ENCODE assay signal across 20 cellular contexts in genomic region chr12:94180558-94181296, GRCh38. TPM values are rescaled to one million over a fixed set of nuclear protein-coding genes. Genes with fewer than 3 reads are reported as not detected.
DNase-seq lines count a peak whose midpoint lies in the region; ATAC-seq and TF ChIP-seq lines count a peak whose summit lies in the region.
"Had no signal": no experiment of that assay in that cellular context is flagged by ENCODE, and none has a peak within 500 bp of the region (broad histone marks: within the 10 kb centered on the region; RNA-seq: fewer than 3 reads in every experiment).

No MANE protein-coding gene starts in this region.

- DNase-seq in activated gamma-delta T cell treated with Interleukin-2 at 50 U/mL for 16 hours (peak; percentile 20), activated gamma-delta T cell (lab: John Stamatoyannopoulos, UW) (no peak), NB4 (ENCODE audit: low read depth) (peak; percentile 86), spleen (no peak), DMS53 treated with DMSO at 0.1 percent for 48 hours (lab: John Stamatoyannopoulos, UW; ENCODE audit: unreplicated experiment) (no peak), germinal center (ENCODE audit: low spot score) (no peak)
- DNase-seq: activated CD8-positive, alpha-beta memory T cell treated with anti-CD3 and anti-CD28 coated beads, Interleukin-2, amount 50 U/mL, for 4 hours; cortex of kidney; DMS79 treated with DMSO at 0.1 percent for 48 hours; esophagus squamous epithelium; hypothalamus; left ventricle myocardium superior; NCI-H2081; nucleus accumbens had no signal

- H3K27ac Mint-ChIP-seq in activated T-helper 17 cell treated with anti-CD3 and anti-CD28 coated beads, Interleukin-2, amount 50 U/mL, for 72 hours = peak overlapping the region; percentile 17

- peaks cover 0 to 13% (median 10%) of the 10 kb centered on the region in 8 donors for H3K9me3 ChIP-seq in spleen
- H3K9me3 ChIP-seq: adrenal gland had no signal

- peaks cover 7% of the 10 kb centered on the region for H3K36me3 Mint-ChIP-seq in activated T-helper 17 cell treated with anti-CD3 and anti-CD28 coated beads, Interleukin-2, amount 50 U/mL, for 72 hours (ENCODE audit: low read depth)

- WGBS in spleen, 5 donors = 61 to 76% (median 66%) methylated on average over 6 of the region's 6 CpGs

- TF ChIP-seq POLR2A in NB4 (IDR thresholded peaks at IDR 0.05; ENCODE audit: extremely low read depth, insufficient read length) (no peak), spleen (IDR thresholded peaks at IDR 0.05) (no peak)

- peak overlapping the region; percentile 2 for H3K4me3 Mint-ChIP-seq in activated T-helper 17 cell treated with anti-CD3 and anti-CD28 coated beads, Interleukin-2, amount 50 U/mL, for 72 hours

- intact Hi-C loops in spleen (cut with DNase I; ENCODE audit: low total_unique reads) = no loop called here

- H3K4me1 ChIP-seq in spleen = peaks cover 3 to 57% (median 14%) of the 10 kb centered on the region in 6 donors
- H3K4me1 ChIP-seq: adrenal gland, esophagus squamous epithelium had no signal

- H3K27me3 Mint-ChIP-seq in activated T-helper 17 cell treated with anti-CD3 and anti-CD28 coated beads, Interleukin-2, amount 50 U/mL, for 72 hours = no peaks in the 10 kb centered on the region

- no peak overlapping the region for H3K4me3 ChIP-seq in NB4 (ENCODE audit: low read depth, low read length)
- H3K4me3 ChIP-seq in spleen = no peak overlapping the region
- H3K4me3 ChIP-seq: adrenal gland, esophagus squamous epithelium, smooth muscle cell, tibial nerve had no signal

- peak; percentile 79 for ATAC-seq in activated T-helper 17 cell treated with anti-CD3 and anti-CD28 coated beads, Interleukin-2, amount 50 U/mL, for 72 hours (replicated peaks)
- no peak for ATAC-seq in GM18498 (IDR thresholded peaks at IDR 0.05; ENCODE audit: unreplicated experiment)
- ATAC-seq: left ventricle myocardium superior had no signal

- H3K36me3 ChIP-seq in spleen = peaks cover 0 to 39% (median 4%) of the 10 kb centered on the region in 6 donors
- H3K36me3 ChIP-seq: adrenal gland, esophagus squamous epithelium, tibial nerve had no signal

- H3K27me3 ChIP-seq in spleen (replicated peaks in 1 of 7) = no peaks in the 10 kb centered on the region
- H3K27me3 ChIP-seq: adrenal gland, tibial nerve had no signal

- peaks cover 18% of the 10 kb centered on the region for H3K4me1 Mint-ChIP-seq in activated T-helper 17 cell treated with anti-CD3 and anti-CD28 coated beads, Interleukin-2, amount 50 U/mL, for 72 hours

- H3K9me3 Mint-ChIP-seq in activated T-helper 17 cell treated with anti-CD3 and anti-CD28 coated beads, Interleukin-2, amount 50 U/mL, for 72 hours = peaks cover 8% of the 10 kb centered on the region

- TF ChIP-seq CTCF in NB4 (IDR thresholded peaks at IDR 0.05; ENCODE audit: low read depth, low read length) (no peak), spleen (IDR thresholded peaks at IDR 0.05 in 8 of 11, conservative IDR thresholded peaks at IDR 0.05 in 3 of 11) (no peak)

- H3K27ac ChIP-seq in spleen = peak overlapping the region in 6 of 8 donors; percentile 29 to 70 (median 48)
- H3K27ac ChIP-seq: adrenal gland, esophagus squamous epithelium, KMS-11, tibial nerve had no signal

RNA-seq across cellular contexts. Expression of gene PLXNC1, which starts 32.4 kb away (rescaled TPM):
- 1 to 10 TPM; 4.9 to 7.5 TPM for total RNA-seq in activated T-helper 17 cell treated with anti-CD3 and anti-CD28 coated beads, Interleukin-2, amount 50 U/mL, for 72 hours
- total RNA-seq in spleen = 100 to 1,000 TPM in 3 of 7 donors, 10 to 100 TPM in 4; 47.3 to 138 (median 82.8) TPM
- polyA plus RNA-seq in spleen = 10 to 100 TPM in 1 of 3 donors, 1 to 10 TPM in 2; 6.8 to 11.7 (median 8.5) TPM

Comparison
In these comparisons a context has a peak if more than half of its experiments do, and no peak if none do; other contexts are left out.
1. DNase-seq: peak in activated gamma-delta T cell treated with Interleukin-2 at 50 U/mL for 16 hours (single experiment) and NB4 (single experiment); none in activated gamma-delta T cell (single experiment), spleen (single experiment), DMS53 treated with DMSO at 0.1 percent for 48 hours (single experiment) and germinal center (single experiment).
2. RNA of gene PLXNC1, which starts 32.4 kb away (total RNA-seq): 47.3 to 138 TPM in spleen; 4.9 to 7.5 TPM in activated T-helper 17 cell treated with anti-CD3 and anti-CD28 coated beads, Interleukin-2, amount 50 U/mL, for 72 hours; every median in the first group is over 4 times any median in the second.